8 cellular contexts compared by ENCODE assay signal in genomic region chr12:632102-632696, GRCh38. TPM values are rescaled to one million over a fixed set of nuclear protein-coding genes. Genes with fewer than 3 reads are reported as not detected.
DNase-seq lines count a peak whose midpoint lies in the region; ATAC-seq and TF ChIP-seq lines count a peak whose summit lies in the region.

No MANE protein-coding gene starts in this region.

- BruUV-seq in HCT116 (replicated peaks; lab: Mats Ljungman, UMichigan), result no TSS peak

- no peaks in the 10 kb centered on the region for H4K20me1 ChIP-seq in HCT116 (ENCODE audit: insufficient read depth)

- H3K9me3 ChIP-seq in HCT116 (ENCODE audit: control insufficient read depth in 1 of 2, insufficient read depth in 1 of 2, low read depth in 1 of 2, low read length in 2 of 2) (no peaks in the 10 kb centered on the region), spleen (no peaks in the 10 kb centered on the region)

- H3K27me3 Mint-ChIP-seq in activated T-helper 17 cell treated with anti-CD3 and anti-CD28 coated beads, Interleukin-2, amount 50 U/mL, for 72 hours, result no peaks in the 10 kb centered on the region

- H3K27me3 ChIP-seq in ACC112 (ENCODE audit: insufficient read depth, low read length) (no peaks in the 10 kb centered on the region), HCT116 (ENCODE audit: insufficient read depth, low read length) (no peaks in the 10 kb centered on the region), spleen (replicated peaks in 1 of 7) (no peaks in the 10 kb centered on the region)

- WGBS in spleen, 5 donors, result 50 to 68% (median 51%) methylated on average over 7 of the region's 7 CpGs

- H3K4me2 ChIP-seq in HCT116 (ENCODE audit: low read length), result peak overlapping the region; percentile 67

- H3K9me2 ChIP-seq in HCT116 (ENCODE audit: insufficient read depth), result no peaks in the 10 kb centered on the region

- H2AFZ ChIP-seq in ACC112 (ENCODE audit: low read length, unreplicated experiment) (peak overlapping the region; percentile 82), HCT116 (ENCODE audit: low read depth, low read length, poor library complexity, severe bottlenecking) (peak overlapping the region; percentile 92)

- RAD21 ChIA-PET in HCT116 (lab: Charles Lee; ENCODE audit: low non-redundant PET in 1 of 2, low total read pairs in 2 of 2, uncharacterized antibody in 2 of 2, unreplicated experiment in 2 of 2), result no interaction called here

- no peak overlapping the region for H3K4me3 Mint-ChIP-seq in activated T-helper 17 cell treated with anti-CD3 and anti-CD28 coated beads, Interleukin-2, amount 50 U/mL, for 72 hours

- CTCF ChIA-PET in HCT116 (lab: Charles Lee), result interaction anchor here (0.8 to 0.9 kb wide), 3 partner anchors 17 to 119 kb away, joined by 3 to 4 read pairs (median 3); no protein-coding TSS in a partner anchor

- peak overlapping the region; percentile 8; the same call in 1 of the 2 replicates for H3K9ac ChIP-seq in HCT116 (ENCODE audit: low read length)

- H3K36me3 Mint-ChIP-seq in activated T-helper 17 cell treated with anti-CD3 and anti-CD28 coated beads, Interleukin-2, amount 50 U/mL, for 72 hours (ENCODE audit: low read depth), result no peaks in the 10 kb centered on the region

- POLR2A ChIA-PET in HCT116 (lab: Charles Lee), result interaction anchor here (0.7 to 1.4 kb wide), 2 partner anchors 120 to 184 kb away, joined by 3 to 4 read pairs; no protein-coding TSS in a partner anchor

- intact Hi-C loops in HCT116 (cut with micrococcal nuclease), result no loop called here
- intact Hi-C loops in spleen (cut with DNase I; ENCODE audit: low total_unique reads), result no loop called here

- TF ChIP-seq CTCF in HCT116 (IDR thresholded peaks at IDR 0.05 in 2 of 3, conservative IDR thresholded peaks at IDR 0.05 in 1 of 3; ENCODE audit: borderline replicate concordance in 1 of 3, insufficient read depth in 1 of 3, low read depth in 2 of 3, low read length in 2 of 3) (no peak), spleen (IDR thresholded peaks at IDR 0.05 in 8 of 11, conservative IDR thresholded peaks at IDR 0.05 in 3 of 11) (no peak)

- no peaks in the 10 kb centered on the region for H3K79me2 ChIP-seq in ACC112 (ENCODE audit: control insufficient read depth, insufficient read depth, low read length, unreplicated experiment)
- no peaks in the 10 kb centered on the region for H3K79me2 ChIP-seq in HCT116 (ENCODE audit: insufficient read depth, low read length)

- H3K9me3 Mint-ChIP-seq in activated T-helper 17 cell treated with anti-CD3 and anti-CD28 coated beads, Interleukin-2, amount 50 U/mL, for 72 hours, result no peaks in the 10 kb centered on the region

- H3K4me1 Mint-ChIP-seq in activated T-helper 17 cell treated with anti-CD3 and anti-CD28 coated beads, Interleukin-2, amount 50 U/mL, for 72 hours, result peaks cover 5% of the 10 kb centered on the region

- TF ChIP-seq POLR2A in HCT116 (IDR thresholded peaks at IDR 0.05; ENCODE audit: borderline replicate concordance, extremely low read depth, insufficient read depth, insufficient read length) (no peak), spleen (IDR thresholded peaks at IDR 0.05) (no peak)

- peak; percentile 87 for ATAC-seq in HCT116
- peak; percentile 62 for ATAC-seq in activated T-helper 17 cell treated with anti-CD3 and anti-CD28 coated beads, Interleukin-2, amount 50 U/mL, for 72 hours (replicated peaks)

- DNase-seq in HCT116 (ENCODE audit: low read depth, low spot score) (no peak), hepatic stellate cell (ENCODE audit: low spot score) (peak; percentile 87), spleen (peak; percentile 13), nucleus accumbens (lab: John Stamatoyannopoulos, UW) (no peak), putamen (ENCODE audit: low spot score) (no peak), NCI-H2171 treated with DMSO at 0.1 percent for 48 hours (lab: John Stamatoyannopoulos, UW) (no peak)

- H3K4me1 ChIP-seq in ACC112 (ENCODE audit: control insufficient read depth, insufficient read depth, low read length, unreplicated experiment) (peaks cover 17% of the 10 kb centered on the region), HCT116 (ENCODE audit: control insufficient read depth in 1 of 2, insufficient read depth in 2 of 2, low read length in 2 of 2) (peaks cover 17 to 37% of the 10 kb centered on the region in 2 experiments), spleen (peaks cover 0 to 87% (median 45%) of the 10 kb centered on the region in 6 donors)

- H3K36me3 ChIP-seq in ACC112 (ENCODE audit: insufficient read depth, low read length) (no peaks in the 10 kb centered on the region), HCT116 (ENCODE audit: control insufficient read depth in 1 of 2, insufficient read depth in 2 of 2, low read length in 2 of 2) (no peaks in the 10 kb centered on the region), spleen (no peaks in the 10 kb centered on the region)

- H3K27ac ChIP-seq in ACC112 (ENCODE audit: low read depth, low read length) (peak overlapping the region; percentile 55), HCT116 (ENCODE audit: low read depth, low read length) (peak overlapping the region; percentile 24; the same call in 1 of the 2 replicates), spleen (peak overlapping the region in 7 of 8 donors; percentile 43 to 94 (median 86))

- no peak for TF ChIP-seq RAD21 in HCT116 (IDR thresholded peaks at IDR 0.05; ENCODE audit: low read depth)

- no peak overlapping the region for H3K27ac Mint-ChIP-seq in activated T-helper 17 cell treated with anti-CD3 and anti-CD28 coated beads, Interleukin-2, amount 50 U/mL, for 72 hours

- H3K4me3 ChIP-seq in ACC112 (ENCODE audit: low read depth, low read length) (peak overlapping the region; percentile 3; the same call in 1 of the 2 replicates), HCT116 (replicated peaks in 1 of 2; ENCODE audit: low read depth in 1 of 2, low read length in 2 of 2) (peak overlapping the region in 1 of 2 experiments; percentile 19; a peak in 1 of 4 replicates), spleen (peak overlapping the region in 2 of 8 donors; percentile 43 to 73)

TF ChIP-seq in HCT116, 20 proteins besides CTCF, POLR2A, EP300 and RAD21 (continues in another document):
- peak; percentile 46; the same call in 1 of the 2 replicates for TF ChIP-seq SP1 (IDR thresholded peaks at IDR 0.05; ENCODE audit: low read depth)
- no peak for TF ChIP-seq MAX (IDR thresholded peaks at IDR 0.05)
- no peak for TF ChIP-seq EZH2 (IDR thresholded peaks at IDR 0.05)
- TF ChIP-seq ZBTB33 (IDR thresholded peaks at IDR 0.05; ENCODE audit: extremely low read depth, insufficient replicate concordance, low read length), result no peak
- TF ChIP-seq CEBPB (IDR thresholded peaks at IDR 0.05; ENCODE audit: low read depth), result no peak
- peak; percentile 43; the same call in 1 of the 2 replicates for TF ChIP-seq FOSL1 (IDR thresholded peaks at IDR 0.05; ENCODE audit: low read depth)
- TF ChIP-seq ZFX (IDR thresholded peaks at IDR 0.05), result no peak
- no peak for TF ChIP-seq ELF1 (IDR thresholded peaks at IDR 0.05; ENCODE audit: borderline replicate concordance, low read depth)
- TF ChIP-seq ZNF274 (IDR thresholded peaks at IDR 0.05; ENCODE audit: low read depth, low read length), result no peak
- TF ChIP-seq SRF (IDR thresholded peaks at IDR 0.05; ENCODE audit: low read depth), result no peak
- no peak for TF ChIP-seq REST (IDR thresholded peaks at IDR 0.05; ENCODE audit: low read depth)
- TF ChIP-seq SIN3A (IDR thresholded peaks at IDR 0.05; ENCODE audit: low read depth), result no peak

RNA-seq across cellular contexts. Expression of gene NINJ2, which starts 31.0 kb away (rescaled TPM):
- total RNA-seq in HCT116 (2021; ENCODE audit: unreplicated experiment), result not detected
- 0.16 TPM in 1 of 2 replicates, not detected in the other for polyA plus RNA-seq in HCT116 (2012)
- total RNA-seq in activated T-helper 17 cell treated with anti-CD3 and anti-CD28 coated beads, Interleukin-2, amount 50 U/mL, for 72 hours, result 10 to 100 TPM in 1 of 2 donors, 1 to 10 TPM in 1; 9.2 to 19.9 TPM
- 10 to 100 TPM in 5 of 7 donors, 1 to 10 TPM in 2; 6.6 to 18.8 (median 10.3) TPM for total RNA-seq in spleen
- 10 to 100 TPM in 1 of 3 donors, 1 to 10 TPM in 2; 7.0 to 13.5 (median 8.6) TPM for polyA plus RNA-seq in spleen

Comparison
In these comparisons a context has a peak if more than half of its experiments do, and no peak if none do; other contexts are left out.
1. H3K27ac ChIP-seq: peak in every context shown above with its lines; median percentile 86 in spleen; 55 in ACC112; 24 in HCT116.
2. DNase-seq: peak in hepatic stellate cell (single experiment) and spleen (single experiment); none in HCT116 (single experiment), nucleus accumbens (0 of 56), putamen (single experiment) and NCI-H2171 treated with DMSO at 0.1 percent for 48 hours (single experiment).